In genomic region chr2:38439807-38440300, GRCh38 we compare ENCODE assay signal across 22 cellular contexts.
DNase-seq lines count a peak whose midpoint lies in the region; ATAC-seq, FAIRE-seq and TF ChIP-seq lines count a peak whose summit lies in the region.
"Had no signal": no experiment of that assay in that cellular context is flagged by ENCODE, and none has a peak within 500 bp of the region (broad histone marks: within the 10 kb centered on the region; RNA-seq: fewer than 3 reads in every experiment).

No MANE protein-coding gene starts in this region.

- peaks cover 3% of the 10 kb centered on the region for H3K9me1 ChIP-seq in keratinocyte (ENCODE audit: control insufficient read depth, extremely low read depth, insufficient read depth, low read length)

- FAIRE-seq in RCC 7860 (lab: Jason Lieb, UNC), result no peak
- FAIRE-seq in keratinocyte (lab: Jason Lieb, UNC), result no peak
- FAIRE-seq: A549, HTR-8/SVneo had no signal

- DNase-seq in Calu3 (no peak), RCC 7860 (ENCODE audit: low spot score) (peak; percentile 31), keratinocyte (ENCODE audit: low read depth, low spot score) (no peak), coronary artery (ENCODE audit: low spot score) (no peak), T-cell (no peak)
- DNase-seq: DMS79 treated with DMSO at 0.1 percent for 48 hours, GM23248, H9, HFFc6, KG1, NCI-H1105 treated with DMSO at 0.1 percent for 48 hours, NCI-H2081, NCI-H446, NCI-H526, SIG-M5, T-helper 1 cell had no signal

- CTCF ChIA-PET in Calu3 (lab: Charles Lee) (interaction anchor here (0.5 to 3.9 kb wide), 9 partner anchors 10 to 344 kb away, joined by 3 to 47 read pairs (median 4); partner anchors contain the start of gene ATL2), T-cell (lab: Charles Lee) (no interaction called here)

- no peaks in the 10 kb centered on the region for H3K27me3 ChIP-seq in keratinocyte (ENCODE audit: control insufficient read depth, extremely low read depth, insufficient read depth, low read length)
- no peaks in the 10 kb centered on the region for H3K27me3 ChIP-seq in stomach smooth muscle (ENCODE audit: control insufficient read depth in 1 of 2, insufficient read depth in 2 of 2, low read length in 2 of 2)

- H3K9ac ChIP-seq in keratinocyte (ENCODE audit: control insufficient read depth, extremely low read depth, insufficient read depth, low read length), result no peak overlapping the region
- H3K9ac ChIP-seq in stomach smooth muscle (ENCODE audit: low read length in 2 of 2), result no peak overlapping the region
- H3K9ac ChIP-seq: GM23248 had no signal

- no peak overlapping the region for H3K4me3 ChIP-seq in keratinocyte (ENCODE audit: control insufficient read depth in 2 of 3, extremely low read depth in 1 of 3, insufficient read depth in 2 of 3, low read depth in 1 of 3, low read length in 3 of 3)
- H3K4me3 ChIP-seq in stomach smooth muscle (ENCODE audit: low read length in 2 of 2), result no peak overlapping the region
- H3K4me3 ChIP-seq in coronary artery, result no peak overlapping the region
- H3K4me3 ChIP-seq: A549, GM23248 had no signal

- H3K4me3 Mint-ChIP-seq in Calu3 (ENCODE audit: low read depth, unreplicated experiment), result peak overlapping the region; percentile 34
- no peak overlapping the region for H3K4me3 Mint-ChIP-seq in T-cell
- H3K4me3 Mint-ChIP-seq: B cell, H9, HFFc6 had no signal

- no peak overlapping the region for H3K4me2 ChIP-seq in keratinocyte (ENCODE audit: control insufficient read depth, extremely low read depth, insufficient read depth, low read depth, low read length)
- H3K4me2 ChIP-seq: A549 had no signal

- H3K27me3 Mint-ChIP-seq in Calu3 (ENCODE audit: unreplicated experiment) (no peaks in the 10 kb centered on the region), T-cell (peaks cover 20 to 22% of the 10 kb centered on the region in 2 donors)

- H3K27ac Mint-ChIP-seq in Calu3 (ENCODE audit: unreplicated experiment) (peak overlapping the region; percentile 95), T-cell (no peak overlapping the region)
- H3K27ac Mint-ChIP-seq: B cell, H9, HFFc6 had no signal

- H2AFZ ChIP-seq in keratinocyte (ENCODE audit: control insufficient read depth, low read length), result no peak overlapping the region
- H2AFZ ChIP-seq: GM23248 had no signal

- dilution Hi-C loops in keratinocyte (cut with MboI; ENCODE audit: extremely low pct_ligation_motif_present, low sequenced_read_pairs), result no loop called here

- H3K36me3 ChIP-seq in keratinocyte (ENCODE audit: control insufficient read depth in 2 of 2, extremely low read depth in 1 of 2, insufficient read depth in 2 of 2, low read length in 2 of 2), result no peaks in the 10 kb centered on the region
- H3K36me3 ChIP-seq in stomach smooth muscle (ENCODE audit: control insufficient read depth in 2 of 2, insufficient read depth in 2 of 2, low read length in 2 of 2), result no peaks in the 10 kb centered on the region

- peak overlapping the region; percentile 7 for H3K27ac ChIP-seq in keratinocyte (ENCODE audit: control insufficient read depth, insufficient read depth, low read length)
- peak overlapping the region; percentile 32 for H3K27ac ChIP-seq in stomach smooth muscle (ENCODE audit: low read length)
- no peak overlapping the region for H3K27ac ChIP-seq in coronary artery
- H3K27ac ChIP-seq: A549, GM23248 had no signal

- H3K4me1 ChIP-seq in keratinocyte (ENCODE audit: control insufficient read depth, extremely low read depth, insufficient read depth, low read length) (peaks cover 70% of the 10 kb centered on the region), stomach smooth muscle (ENCODE audit: control insufficient read depth, insufficient read depth, low read length) (peaks cover 39% of the 10 kb centered on the region)

- peaks cover 78% of the 10 kb centered on the region for H3K4me1 Mint-ChIP-seq in Calu3 (ENCODE audit: low read depth, unreplicated experiment)
- peaks cover 0 to 3% (median 0%) of the 10 kb centered on the region in 3 donors for H3K4me1 Mint-ChIP-seq in T-cell
- H3K4me1 Mint-ChIP-seq: B cell had no signal

- ATAC-seq in HG03139 (IDR thresholded peaks at IDR 0.05; ENCODE audit: unreplicated experiment) (no peak), T-cell (replicated peaks in 1 of 4) (no peak)
- ATAC-seq: A549, SK-N-SH treated with all-trans-retinoic acid at 6 μM for 48 hours had no signal

- no TSS peak for BruUV-seq in Calu3 (replicated peaks; lab: Mats Ljungman, UMichigan)

- intact Hi-C loops in Calu3 (cut with micrococcal nuclease; ENCODE audit: unreplicated experiment), result loop anchor here (1.0 to 2.0 kb wide), 4 partner anchors 22 to 64 kb away; no protein-coding TSS in a partner anchor

- H4K20me1 ChIP-seq in keratinocyte (ENCODE audit: control insufficient read depth, extremely low read depth, insufficient read depth, low read length), result no peaks in the 10 kb centered on the region

- H3K9me3 Mint-ChIP-seq in Calu3 (ENCODE audit: low read depth, unreplicated experiment), result peaks cover 5% of the 10 kb centered on the region
- no peaks in the 10 kb centered on the region for H3K9me3 Mint-ChIP-seq in T-cell
- H3K9me3 Mint-ChIP-seq: H9, HFFc6 had no signal

- POLR2A ChIA-PET in T-cell (lab: Charles Lee), result no interaction called here

- no peaks in the 10 kb centered on the region for H3K79me2 ChIP-seq in keratinocyte (ENCODE audit: control insufficient read depth, insufficient read depth, low read length)

- H3K36me3 Mint-ChIP-seq in Calu3 (ENCODE audit: insufficient read depth, unreplicated experiment) (peaks cover 24% of the 10 kb centered on the region), T-cell (no peaks in the 10 kb centered on the region)

- TF ChIP-seq CTCF in Calu3 (IDR thresholded peaks at IDR 0.05; ENCODE audit: unreplicated experiment) (no peak), keratinocyte (optimal IDR thresholded peaks at IDR 0.05 in 1 of 3, IDR thresholded peaks at IDR 0.05 in 1 of 3, conservative IDR thresholded peaks at IDR 0.05 in 1 of 3; ENCODE audit: extremely low read depth in 1 of 3, insufficient read depth in 2 of 3, low read length in 3 of 3) (no peak), coronary artery (IDR thresholded peaks at IDR 0.05) (no peak)

- H3K9me3 ChIP-seq in keratinocyte (ENCODE audit: control insufficient read depth, low read depth, low read length), result no peaks in the 10 kb centered on the region
- no peaks in the 10 kb centered on the region for H3K9me3 ChIP-seq in stomach smooth muscle (ENCODE audit: control insufficient read depth in 2 of 2, low read length in 2 of 2)
- H3K9me3 ChIP-seq: A549 had no signal

Comparison
In these comparisons a context has a peak if more than half of its experiments do, and no peak if none do; other contexts are left out.
1. H3K27ac ChIP-seq: peak in keratinocyte (single experiment) and stomach smooth muscle (single experiment); none in coronary artery (0 of 2).